Comparison of ENCODE assay signal across 1 cellular context in the genomic region with DNA sequence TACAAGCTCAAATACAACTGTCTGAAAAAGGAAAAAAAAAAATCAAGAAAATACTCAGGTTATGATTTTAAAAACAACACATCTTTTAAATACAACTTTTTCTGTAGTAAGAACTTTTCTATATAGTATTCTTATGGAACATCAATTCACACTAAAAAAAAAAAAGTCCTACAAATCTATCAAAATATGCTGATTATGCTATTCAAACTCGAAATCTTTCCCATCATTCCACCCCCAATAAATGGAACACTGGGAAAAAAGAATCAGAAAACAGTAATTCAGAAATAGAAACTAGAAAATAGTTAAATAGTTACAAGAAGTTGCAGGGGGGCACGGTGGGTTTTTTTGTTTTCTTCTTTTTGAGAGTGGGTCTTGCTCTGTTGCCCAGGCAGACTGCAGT.
TF ChIP-seq lines count a peak whose summit lies in the region.

No MANE protein-coding gene starts in this region.

TF ChIP-seq in K562, 482 proteins besides CTCF, POLR2A, EP300 and RAD21 (continued from another document):
- TF ChIP-seq, protein P1, sequence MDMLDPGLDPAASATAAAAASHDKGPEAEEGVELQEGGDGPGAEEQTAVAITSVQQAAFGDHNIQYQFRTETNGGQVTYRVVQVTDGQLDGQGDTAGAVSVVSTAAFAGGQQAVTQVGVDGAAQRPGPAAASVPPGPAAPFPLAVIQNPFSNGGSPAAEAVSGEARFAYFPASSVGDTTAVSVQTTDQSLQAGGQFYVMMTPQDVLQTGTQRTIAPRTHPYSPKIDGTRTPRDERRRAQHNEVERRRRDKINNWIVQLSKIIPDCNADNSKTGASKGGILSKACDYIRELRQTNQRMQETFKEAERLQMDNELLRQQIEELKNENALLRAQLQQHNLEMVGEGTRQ (CRISPR knock-in tag; IDR thresholded peaks at IDR 0.05): no peak
- TF ChIP-seq SRSF1 (IDR thresholded peaks at IDR 0.05; ENCODE audit: low read depth, low read length) (no peak), ZBTB1 (CRISPR knock-in tag; IDR thresholded peaks at IDR 0.05; ENCODE audit: borderline replicate concordance, low read depth) (no peak), ELF1 (tag; IDR thresholded peaks at IDR 0.05) (no peak), BDP1 (IDR thresholded peaks at IDR 0.05; ENCODE audit: insufficient read depth, insufficient read length) (no peak), ZNF316 (IDR thresholded peaks at IDR 0.05) (peak; percentile 93), C11orf30 (IDR thresholded peaks at IDR 0.05; ENCODE audit: low read depth) (peak; percentile 81), SNIP1 (IDR thresholded peaks at IDR 0.05; ENCODE audit: low read depth) (no peak), GATAD2A (IDR thresholded peaks at IDR 0.05) (no peak), ZNF175 (CRISPR knock-in tag; IDR thresholded peaks at IDR 0.05; ENCODE audit: low read depth) (no peak), CBFA2T2 (conservative IDR thresholded peaks at IDR 0.05) (no peak), SNRNP70 (optimal IDR thresholded peaks at IDR 0.05; ENCODE audit: low read depth, low read length) (no peak), ZNF785 (CRISPR knock-in tag; IDR thresholded peaks at IDR 0.05) (no peak), MAFG (tag; conservative IDR thresholded peaks at IDR 0.05) (peak; percentile 66), RB1 (IDR thresholded peaks at IDR 0.05; ENCODE audit: low read depth) (no peak), HCFC1 (IDR thresholded peaks at IDR 0.05; ENCODE audit: low read depth, low read length) (no peak), MAFK (IDR thresholded peaks at IDR 0.05; ENCODE audit: low read length) (peak; percentile 37; the same call in 1 of the 2 replicates), MAFF (IDR thresholded peaks at IDR 0.05; ENCODE audit: low read length) (peak; percentile 51)
- TF ChIP-seq, protein P2, sequence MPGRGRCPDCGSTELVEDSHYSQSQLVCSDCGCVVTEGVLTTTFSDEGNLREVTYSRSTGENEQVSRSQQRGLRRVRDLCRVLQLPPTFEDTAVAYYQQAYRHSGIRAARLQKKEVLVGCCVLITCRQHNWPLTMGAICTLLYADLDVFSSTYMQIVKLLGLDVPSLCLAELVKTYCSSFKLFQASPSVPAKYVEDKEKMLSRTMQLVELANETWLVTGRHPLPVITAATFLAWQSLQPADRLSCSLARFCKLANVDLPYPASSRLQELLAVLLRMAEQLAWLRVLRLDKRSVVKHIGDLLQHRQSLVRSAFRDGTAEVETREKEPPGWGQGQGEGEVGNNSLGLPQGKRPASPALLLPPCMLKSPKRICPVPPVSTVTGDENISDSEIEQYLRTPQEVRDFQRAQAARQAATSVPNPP (IDR thresholded peaks at IDR 0.05; ENCODE audit: borderline replicate concordance, insufficient read depth, insufficient read length): no peak
- TF ChIP-seq, protein P3, sequence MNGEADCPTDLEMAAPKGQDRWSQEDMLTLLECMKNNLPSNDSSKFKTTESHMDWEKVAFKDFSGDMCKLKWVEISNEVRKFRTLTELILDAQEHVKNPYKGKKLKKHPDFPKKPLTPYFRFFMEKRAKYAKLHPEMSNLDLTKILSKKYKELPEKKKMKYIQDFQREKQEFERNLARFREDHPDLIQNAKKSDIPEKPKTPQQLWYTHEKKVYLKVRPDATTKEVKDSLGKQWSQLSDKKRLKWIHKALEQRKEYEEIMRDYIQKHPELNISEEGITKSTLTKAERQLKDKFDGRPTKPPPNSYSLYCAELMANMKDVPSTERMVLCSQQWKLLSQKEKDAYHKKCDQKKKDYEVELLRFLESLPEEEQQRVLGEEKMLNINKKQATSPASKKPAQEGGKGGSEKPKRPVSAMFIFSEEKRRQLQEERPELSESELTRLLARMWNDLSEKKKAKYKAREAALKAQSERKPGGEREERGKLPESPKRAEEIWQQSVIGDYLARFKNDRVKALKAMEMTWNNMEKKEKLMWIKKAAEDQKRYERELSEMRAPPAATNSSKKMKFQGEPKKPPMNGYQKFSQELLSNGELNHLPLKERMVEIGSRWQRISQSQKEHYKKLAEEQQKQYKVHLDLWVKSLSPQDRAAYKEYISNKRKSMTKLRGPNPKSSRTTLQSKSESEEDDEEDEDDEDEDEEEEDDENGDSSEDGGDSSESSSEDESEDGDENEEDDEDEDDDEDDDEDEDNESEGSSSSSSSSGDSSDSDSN (IDR thresholded peaks at IDR 0.05; ENCODE audit: borderline replicate concordance in 1 of 2, low read depth in 2 of 2, low read length in 2 of 2): no peak
- TF ChIP-seq, protein P4, sequence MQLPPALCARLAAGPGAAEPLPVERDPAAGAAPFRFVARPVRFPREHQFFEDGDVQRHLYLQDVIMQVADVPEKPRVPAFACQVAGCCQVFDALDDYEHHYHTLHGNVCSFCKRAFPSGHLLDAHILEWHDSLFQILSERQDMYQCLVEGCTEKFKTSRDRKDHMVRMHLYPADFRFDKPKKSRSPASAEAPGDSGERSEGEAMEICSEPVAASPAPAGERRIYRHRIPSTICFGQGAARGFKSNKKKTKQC (CRISPR knock-in tag; IDR thresholded peaks at IDR 0.05): no peak
